In the genomic region with DNA sequence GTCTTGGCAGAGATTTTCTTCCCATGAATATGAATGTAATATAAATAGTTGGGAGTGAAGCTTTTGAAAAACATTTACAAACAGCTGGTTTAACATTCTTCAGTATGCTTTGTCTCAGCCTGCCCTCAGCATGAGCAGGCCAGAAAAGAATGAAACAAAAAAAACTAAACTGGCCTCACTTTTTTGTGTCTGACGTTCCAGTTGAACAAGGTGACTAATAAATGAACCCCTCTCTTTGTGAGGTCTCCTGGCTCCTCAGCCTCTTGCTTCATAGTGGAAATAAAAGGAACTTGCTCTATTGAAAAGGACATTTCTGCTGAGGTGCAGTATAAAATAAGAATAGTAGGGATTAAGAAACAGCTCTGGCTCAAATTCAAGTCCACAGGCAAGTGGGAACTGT, we compare ENCODE assay signal across 9 cellular contexts. TPM values are rescaled to one million over a fixed set of nuclear protein-coding genes. Genes with fewer than 3 reads are reported as not detected.
DNase-seq lines count a peak whose midpoint lies in the region; FAIRE-seq and TF ChIP-seq lines count a peak whose summit lies in the region.
"Had no signal": no experiment of that assay in that cellular context is flagged by ENCODE, and none has a peak within 500 bp of the region (broad histone marks: within the 10 kb centered on the region; RNA-seq: fewer than 3 reads in every experiment).

No MANE protein-coding gene starts in this region.

- H3K9ac ChIP-seq in H1 (replicated peaks in 1 of 4; ENCODE audit: extremely low read depth in 1 of 4, low read depth in 3 of 4, low read length in 3 of 4): no peak overlapping the region
- peak overlapping the region; percentile 84 for H3K9ac ChIP-seq in mesenchymal stem cell (ENCODE audit: low read length)

- no peak for TF ChIP-seq RAD21 in H1 (IDR thresholded peaks at IDR 0.05 in 1 of 2, conservative IDR thresholded peaks at IDR 0.05 in 1 of 2; ENCODE audit: low read depth in 2 of 2, low read length in 2 of 2)

- H3K4me3 ChIP-seq in AG04449 (ENCODE audit: low read depth, low read length) (no peak overlapping the region), MG63 (no peak overlapping the region), H1 (ENCODE audit: extremely low read depth in 1 of 4, insufficient read depth in 2 of 4, low read depth in 3 of 4, low read length in 4 of 4) (0 out of 8 replicates have a peak overlapping the region, but pooled peaks of 1 of the 4 experiments have one; percentile 4), mesenchymal stem cell (ENCODE audit: insufficient read depth in 1 of 2, low read depth in 1 of 2, low read length in 2 of 2) (no peak overlapping the region)
- H3K4me3 ChIP-seq: K562 had no signal

- no peak for TF ChIP-seq EP300 in H1 (IDR thresholded peaks at IDR 0.05; ENCODE audit: borderline replicate concordance in 1 of 2, low read depth in 2 of 2, low read length in 2 of 2)

- no peak overlapping the region for H3K4me3 Mint-ChIP-seq in activated T-helper 1 cell treated with anti-CD3 and anti-CD28 coated beads, Interleukin-12 subunit alpha, Interleukin-12 subunit beta, Interleukin-2, Interleukin-4 antibody, amounts not matched to agents 30 ng/mL and 10 ng/mL and 1 ng/mL, durations not matched to agents 14 hours and 24 hours and 36 hours

- H3K56ac ChIP-seq in H1 (replicated peaks; ENCODE audit: insufficient read length, low read depth, low read length): no peak overlapping the region

- no peak overlapping the region for H3K23ac ChIP-seq in H1 (ENCODE audit: insufficient read length)
- no peak overlapping the region for H3K23ac ChIP-seq in mesenchymal stem cell (ENCODE audit: low read length in 2 of 2)

- H3K27me3 ChIP-seq in MG63 (no peaks in the 10 kb centered on the region), H1 (replicated peaks in 1 of 4; ENCODE audit: control insufficient read depth in 3 of 4, extremely low read depth in 1 of 4, insufficient read depth in 3 of 4, low read length in 3 of 4) (no peaks in the 10 kb centered on the region), mesenchymal stem cell (ENCODE audit: control insufficient read depth in 1 of 2, insufficient read depth in 1 of 2, low read length in 2 of 2) (peaks cover 0 to 4% of the 10 kb centered on the region in 2 experiments)

- no peak overlapping the region for H3K27ac ChIP-seq in H1 (ENCODE audit: low read depth, low read length)
- peak overlapping the region; percentile 86 for H3K27ac ChIP-seq in mesenchymal stem cell (ENCODE audit: low read length, poor library complexity, severe bottlenecking)

- H4K91ac ChIP-seq in H1 (replicated peaks; ENCODE audit: insufficient read length, low read length): no peak overlapping the region
- H4K91ac ChIP-seq in mesenchymal stem cell (ENCODE audit: low read length): no peak overlapping the region

- peaks cover 18% of the 10 kb centered on the region for H3K4me1 Mint-ChIP-seq in activated T-helper 1 cell treated with anti-CD3 and anti-CD28 coated beads, Interleukin-12 subunit alpha, Interleukin-12 subunit beta, Interleukin-2, Interleukin-4 antibody, amounts not matched to agents 30 ng/mL and 10 ng/mL and 1 ng/mL, durations not matched to agents 14 hours and 24 hours and 36 hours (ENCODE audit: low read depth)

- H4K20me1 ChIP-seq in H1 (replicated peaks in 1 of 2; ENCODE audit: control insufficient read depth in 1 of 2, insufficient read depth in 2 of 2, low read length in 2 of 2): peaks cover 0 to under 1% of the 10 kb centered on the region in 2 experiments

- no peak overlapping the region for H3K14ac ChIP-seq in H1 (ENCODE audit: insufficient read length)
- no peak overlapping the region for H3K14ac ChIP-seq in mesenchymal stem cell (ENCODE audit: low read length in 2 of 2)

- no peaks in the 10 kb centered on the region for H3K27me3 Mint-ChIP-seq in activated T-helper 1 cell treated with anti-CD3 and anti-CD28 coated beads, Interleukin-12 subunit alpha, Interleukin-12 subunit beta, Interleukin-2, Interleukin-4 antibody, amounts not matched to agents 30 ng/mL and 10 ng/mL and 1 ng/mL, durations not matched to agents 14 hours and 24 hours and 36 hours (ENCODE audit: insufficient read depth)

- H2BK15ac ChIP-seq in H1 (ENCODE audit: low read length) (no peak overlapping the region), mesenchymal stem cell (ENCODE audit: low read depth, poor library complexity, severe bottlenecking) (no peak overlapping the region)

- H3K79me2 ChIP-seq in H1 (ENCODE audit: control insufficient read depth in 1 of 2, insufficient read depth in 2 of 2, low read length in 2 of 2): peaks cover 0 to 50% of the 10 kb centered on the region in 2 experiments; a peak in 2 of 4 replicates

- no peak for TF ChIP-seq POLR2A in H1 (IDR thresholded peaks at IDR 0.05; ENCODE audit: control extremely low read depth in 1 of 2, low read depth in 2 of 2, low read length in 2 of 2)

- H2BK20ac ChIP-seq in H1 (ENCODE audit: low read length): no peak overlapping the region

- FAIRE-seq in H1 (lab: Jason Lieb, UNC): no peak
- FAIRE-seq: K562 had no signal

- H3K9me3 ChIP-seq in MG63 (no peaks in the 10 kb centered on the region), H1 (ENCODE audit: insufficient read depth in 2 of 2, low read depth in 1 of 2, low read length in 1 of 2) (no peaks in the 10 kb centered on the region), mesenchymal stem cell (ENCODE audit: control insufficient read depth, low read length) (no peaks in the 10 kb centered on the region)

- no peak overlapping the region for H4K5ac ChIP-seq in H1 (ENCODE audit: insufficient read length, low read depth, low read length)

- intact Hi-C loops in activated T-helper 1 cell treated with anti-CD3 and anti-CD28 coated beads, Interleukin-12 subunit alpha, Interleukin-12 subunit beta, Interleukin-2, Interleukin-4 antibody, amounts not matched to agents 30 ng/mL and 10 ng/mL and 1 ng/mL, durations not matched to agents 14 hours and 24 hours and 36 hours (cut with micrococcal nuclease): no loop called here

- H2AK5ac ChIP-seq in H1 (ENCODE audit: low read depth, low read length) (no peak overlapping the region), mesenchymal stem cell (ENCODE audit: low read length, severe bottlenecking) (no peak overlapping the region)

- H3K4me1 ChIP-seq in H1 (replicated peaks in 1 of 4; ENCODE audit: control insufficient read depth in 3 of 4, insufficient read depth in 4 of 4, low read length in 3 of 4): peaks cover 0 to 16% (median 4%) of the 10 kb centered on the region in 4 experiments; a peak in 4 of 7 replicates
- peaks cover 5% of the 10 kb centered on the region for H3K4me1 ChIP-seq in mesenchymal stem cell (ENCODE audit: control insufficient read depth, insufficient read depth, low read depth, low read length)

- peak; percentile 70 for DNase-seq in AG04449 (ENCODE audit: low read depth, low spot score)
- DNase-seq in MG63: peak; percentile 36
- DNase-seq in H1 (ENCODE audit: low read depth in 1 of 2, low spot score in 2 of 2): no peak
- peak; percentile 68 for DNase-seq in mesenchymal stem cell
- no peak for DNase-seq in COLO829 (ENCODE audit: low spot score)
- no peak for DNase-seq in activated T-helper 1 cell treated with anti-CD3 and anti-CD28 coated beads, Interleukin-12 subunit alpha, Interleukin-12 subunit beta, Interleukin-2, Interleukin-4 antibody, amounts not matched to agents 30 ng/mL and 10 ng/mL and 1 ng/mL, durations not matched to agents 14 hours and 24 hours and 36 hours (ENCODE audit: low spot score)
- no peak for DNase-seq in NCI-H1048 (lab: John Stamatoyannopoulos, UW)
- DNase-seq in DMS 273 treated with DMSO at 0.1 percent for 48 hours (lab: John Stamatoyannopoulos, UW): no peak

- H3K27ac Mint-ChIP-seq in activated T-helper 1 cell treated with anti-CD3 and anti-CD28 coated beads, Interleukin-12 subunit alpha, Interleukin-12 subunit beta, Interleukin-2, Interleukin-4 antibody, amounts not matched to agents 30 ng/mL and 10 ng/mL and 1 ng/mL, durations not matched to agents 14 hours and 24 hours and 36 hours: no peak overlapping the region

- H3K9me3 Mint-ChIP-seq in activated T-helper 1 cell treated with anti-CD3 and anti-CD28 coated beads, Interleukin-12 subunit alpha, Interleukin-12 subunit beta, Interleukin-2, Interleukin-4 antibody, amounts not matched to agents 30 ng/mL and 10 ng/mL and 1 ng/mL, durations not matched to agents 14 hours and 24 hours and 36 hours: no peaks in the 10 kb centered on the region

- H3K4ac ChIP-seq in H1 (replicated peaks; ENCODE audit: insufficient read length, low read depth, low read length) (no peak overlapping the region), mesenchymal stem cell (ENCODE audit: low read depth in 1 of 2, low read length in 2 of 2) (no peak overlapping the region)

- H2BK120ac ChIP-seq in H1 (replicated peaks; ENCODE audit: low read depth, low read length): no peak overlapping the region
- peak overlapping the region; percentile 19 for H2BK120ac ChIP-seq in mesenchymal stem cell (ENCODE audit: low read depth, low read length)

- H3K36me3 ChIP-seq in MG63: no peaks in the 10 kb centered on the region
- no peaks in the 10 kb centered on the region for H3K36me3 ChIP-seq in H1 (ENCODE audit: control insufficient read depth in 2 of 4, insufficient read depth in 4 of 4, low read length in 3 of 4)
- no peaks in the 10 kb centered on the region for H3K36me3 ChIP-seq in mesenchymal stem cell (ENCODE audit: control insufficient read depth in 1 of 2, insufficient read depth in 2 of 2, low read depth in 1 of 2, low read length in 2 of 2)

- no peak for TF ChIP-seq CTCF in AG04449 (IDR thresholded peaks at IDR 0.05; ENCODE audit: insufficient read depth, low read length, missing control alignments)
- no peak for TF ChIP-seq CTCF in H1 (IDR thresholded peaks at IDR 0.05; ENCODE audit: control extremely low read depth in 1 of 3, insufficient read depth in 1 of 3, low read depth in 1 of 3, low read length in 3 of 3)

- H3K79me1 ChIP-seq in H1 (ENCODE audit: low read depth, low read length) (no peaks in the 10 kb centered on the region), mesenchymal stem cell (replicated peaks; ENCODE audit: low read length, poor library complexity, severe bottlenecking) (peaks cover 7% of the 10 kb centered on the region)

- H2BK12ac ChIP-seq in H1 (ENCODE audit: low read depth, low read length) (no peak overlapping the region), mesenchymal stem cell (ENCODE audit: low read length in 2 of 2) (no peak overlapping the region)

- H3K18ac ChIP-seq in H1 (ENCODE audit: extremely low read depth, low read length): no peak overlapping the region
- H3K18ac ChIP-seq in mesenchymal stem cell (ENCODE audit: low read depth in 1 of 2, low read length in 2 of 2): no peak overlapping the region

- POLR2A ChIA-PET in AG04449 (lab: Yijun Ruan, JAX) (interaction anchor here (0.6 kb wide), 1 partner anchor 813 kb away, joined by 3 read pairs; no protein-coding TSS in a partner anchor), H1 (lab: Charles Lee; ENCODE audit: partially characterized antibody) (no interaction called here)

- H2AFZ ChIP-seq in H1 (ENCODE audit: low read length): no peak overlapping the region
- H2AFZ ChIP-seq in mesenchymal stem cell (ENCODE audit: low read depth, low read length): no peak overlapping the region

- H2BK5ac ChIP-seq in H1 (ENCODE audit: low read depth, low read length) (no peak overlapping the region), mesenchymal stem cell (ENCODE audit: low read depth, low read length, poor library complexity, severe bottlenecking) (no peak overlapping the region)

- H3K4me2 ChIP-seq in H1 (ENCODE audit: insufficient read depth in 1 of 2, low read depth in 2 of 2, low read length in 2 of 2) (peak overlapping the region; percentile 7 to 9; a peak in 1 of 4 replicates), mesenchymal stem cell (ENCODE audit: low read length, poor library complexity, severe bottlenecking) (no peak overlapping the region)

- WGBS in H1 (ENCODE audit: extremely low coverage in 1 of 2, insufficient coverage in 1 of 2, insufficient read length in 1 of 2, insufficient replicate concordance in 2 of 2, low coverage in 1 of 2, low lambda C conversion rate in 2 of 2, missing lambda C conversion rate in 1 of 2), 2 experiments: 20% methylated on average over 1 of the region's 1 CpG; no CpG with 5 or more reads in 1 of the 2 experiments
- 0% methylated on average over 1 of the region's 1 CpG for WGBS in mesenchymal stem cell

- no peaks in the 10 kb centered on the region for H3K23me2 ChIP-seq in H1 (ENCODE audit: low read depth, low read length)

- CTCF ChIA-PET in AG04449 (lab: Yijun Ruan, JAX) (no interaction called here), H1 (lab: Charles Lee; ENCODE audit: partially characterized antibody) (no interaction called here)

- H3K36me3 Mint-ChIP-seq in activated T-helper 1 cell treated with anti-CD3 and anti-CD28 coated beads, Interleukin-12 subunit alpha, Interleukin-12 subunit beta, Interleukin-2, Interleukin-4 antibody, amounts not matched to agents 30 ng/mL and 10 ng/mL and 1 ng/mL, durations not matched to agents 14 hours and 24 hours and 36 hours (ENCODE audit: low read depth): peaks cover 13% of the 10 kb centered on the region

- H4K8ac ChIP-seq in H1 (ENCODE audit: extremely low read depth, insufficient read depth, low read length) (no peak overlapping the region), mesenchymal stem cell (ENCODE audit: low read length) (no peak overlapping the region)

RNA-seq across cellular contexts. Expression of a gene that starts 9.4 kb away (rescaled TPM):
- total RNA-seq in MG63 (2014; rRNA removed; shearing (Covaris generic); ENCODE audit: low replicate concordance): 2.4 and 5.1 TPM in 2 replicates
- 14.1 and 15.3 TPM in 2 replicates for total RNA-seq in H1 (2021; fragmentation: NEBNext Ultra II Directional; extraction: Animal tissue kit (Norgen Biotek cat#: 25700))
- polyA plus RNA-seq in H1 (2011; rRNA removed): 7.9 and 9.4 TPM in 2 replicates
- 9.1 TPM for polyA plus RNA-seq in H1 (2011; cell fraction: cytosol; rRNA removed)
- polyA plus RNA-seq in H1 (2011; cell fraction: nucleus; rRNA removed): 7.4 TPM
- polyA plus RNA-seq in H1 (2012, experiment 1 of 2): 6.3 to 9.9 TPM (median 9.5 TPM) in 4 replicates
- 9.9 TPM for polyA plus RNA-seq in H1 (2012, experiment 2 of 2)
- 15.3 TPM for polyA plus RNA-seq in H1 (2013, experiment 1 of 2)
- 16.6 TPM for polyA plus RNA-seq in H1 (2013, experiment 2 of 2)
- 1.9 and 2.3 TPM in 2 replicates for polyA minus RNA-seq in H1 (2011; rRNA and poly(A)+ RNA removed)
- 10.1 TPM for polyA minus RNA-seq in H1 (2011; cell fraction: cytosol; rRNA and poly(A)+ RNA removed)
- polyA minus RNA-seq in H1 (2011; cell fraction: nucleus; rRNA and poly(A)+ RNA removed): 11.3 TPM
- 3.1 TPM for polyA plus RNA-seq in mesenchymal stem cell (2013, experiment 1 of 2)
- 3.4 TPM for polyA plus RNA-seq in mesenchymal stem cell (2013, experiment 2 of 2)
- total RNA-seq in activated T-helper 1 cell treated with anti-CD3 and anti-CD28 coated beads, Interleukin-12 subunit alpha, Interleukin-12 subunit beta, Interleukin-2, Interleukin-4 antibody, amounts not matched to agents 30 ng/mL and 10 ng/mL and 1 ng/mL, durations not matched to agents 14 hours and 24 hours and 36 hours: 5.2 and 6.2 TPM in 2 replicates

RNA-seq across cellular contexts. Expression of a gene that starts 37.7 kb away (rescaled TPM):
- 5.5 and 6.4 TPM in 2 replicates for total RNA-seq in MG63 (2014; rRNA removed; shearing (Covaris generic); ENCODE audit: low replicate concordance)
- total RNA-seq in H1 (2021; fragmentation: NEBNext Ultra II Directional; extraction: Animal tissue kit (Norgen Biotek cat#: 25700)): 6.1 and 7.4 TPM in 2 replicates
- polyA plus RNA-seq in H1 (2011; rRNA removed): 2.0 and 2.4 TPM in 2 replicates
- polyA plus RNA-seq in H1 (2011; cell fraction: cytosol; rRNA removed): 2.6 TPM
- 6.5 TPM for polyA plus RNA-seq in H1 (2011; cell fraction: nucleus; rRNA removed)
- polyA plus RNA-seq in H1 (2012, experiment 1 of 2): 2.7 to 5.5 TPM (median 3.8 TPM) in 4 replicates
- polyA plus RNA-seq in H1 (2012, experiment 2 of 2): 0.35 TPM
- 2.4 TPM for polyA plus RNA-seq in H1 (2013, experiment 1 of 2)
- polyA plus RNA-seq in H1 (2013, experiment 2 of 2): 2.6 TPM
- 20.6 and 24.3 TPM in 2 replicates for polyA minus RNA-seq in H1 (2011; rRNA and poly(A)+ RNA removed)
- polyA minus RNA-seq in H1 (2011; cell fraction: cytosol; rRNA and poly(A)+ RNA removed): 4.2 TPM
- polyA minus RNA-seq in H1 (2011; cell fraction: nucleus; rRNA and poly(A)+ RNA removed): 34.8 TPM
- 1.7 TPM for polyA plus RNA-seq in mesenchymal stem cell (2013, experiment 1 of 2)
- 1.9 TPM for polyA plus RNA-seq in mesenchymal stem cell (2013, experiment 2 of 2)
- 1.8 and 3.5 TPM in 2 replicates for total RNA-seq in activated T-helper 1 cell treated with anti-CD3 and anti-CD28 coated beads, Interleukin-12 subunit alpha, Interleukin-12 subunit beta, Interleukin-2, Interleukin-4 antibody, amounts not matched to agents 30 ng/mL and 10 ng/mL and 1 ng/mL, durations not matched to agents 14 hours and 24 hours and 36 hours

Comparison
In these comparisons a context has a peak if more than half of its experiments do, and no peak if none do; other contexts are left out.
1. DNase-seq: peak in AG04449 (single experiment), MG63 (single experiment) and mesenchymal stem cell (single experiment); none in H1 (0 of 2), COLO829 (single experiment), activated T-helper 1 cell treated with anti-CD3 and anti-CD28 coated beads, Interleukin-12 subunit alpha, Interleukin-12 subunit beta, Interleukin-2, Interleukin-4 antibody, amounts not matched to agents 30 ng/mL and 10 ng/mL and 1 ng/mL, durations not matched to agents 14 hours and 24 hours and 36 hours (single experiment), NCI-H1048 (single experiment) and DMS 273 treated with DMSO at 0.1 percent for 48 hours (single experiment).